Comparison of ENCODE assay signal across 13 cellular contexts in the genomic region with DNA sequence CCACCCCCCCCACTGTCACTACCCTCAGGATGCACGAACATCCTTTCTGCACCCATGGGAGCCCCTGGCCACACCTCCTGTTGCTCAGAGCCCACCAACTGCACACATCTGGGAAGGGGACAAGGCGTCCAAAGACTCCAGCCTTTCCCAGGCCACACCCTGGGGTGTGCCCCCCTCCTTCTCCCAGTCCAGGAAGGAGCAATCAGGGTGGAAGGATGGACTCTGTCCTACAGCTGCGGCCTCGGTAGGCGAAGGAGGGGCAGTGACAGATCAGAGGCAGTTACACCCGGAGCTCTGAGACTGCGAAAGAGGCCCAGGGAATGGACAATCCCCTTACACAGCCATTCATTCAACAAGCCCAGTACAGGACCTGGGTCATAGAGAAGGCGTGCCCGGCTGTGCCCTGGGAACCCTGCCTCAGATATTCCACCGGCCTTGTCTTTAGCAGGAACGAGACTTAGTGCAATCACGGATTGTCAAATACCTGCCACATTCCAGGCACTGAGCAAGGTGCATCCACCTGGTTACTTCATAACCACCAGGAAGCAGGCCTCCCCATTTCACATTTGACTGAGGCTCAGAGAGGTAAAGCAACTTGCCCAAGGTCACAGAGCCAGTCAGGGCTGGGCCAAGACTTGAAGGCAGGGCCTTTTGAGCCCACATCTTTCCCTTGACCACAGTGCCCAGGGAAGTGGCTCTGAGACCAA. TPM values are rescaled to one million over a fixed set of nuclear protein-coding genes. Genes with fewer than 3 reads are reported as not detected.
DNase-seq lines count a peak whose midpoint lies in the region; ATAC-seq and TF ChIP-seq lines count a peak whose summit lies in the region.
"Had no signal": no experiment of that assay in that cellular context is flagged by ENCODE, and none has a peak within 500 bp of the region (broad histone marks: within the 10 kb centered on the region; RNA-seq: fewer than 3 reads in every experiment).

No MANE protein-coding gene starts in this region.

- peaks cover 74 to 90% of the 10 kb centered on the region in 2 donors for H3K4me1 ChIP-seq in thyroid gland

- intact Hi-C loops in thyroid gland (cut with DNase I), result no loop called here

- ATAC-seq in esophagus mucosa (peak; percentile 19), HG02870 (IDR thresholded peaks at IDR 0.05; ENCODE audit: unreplicated experiment) (no peak), HG03442 (IDR thresholded peaks at IDR 0.05; ENCODE audit: unreplicated experiment) (no peak), HG03095 (IDR thresholded peaks at IDR 0.05; ENCODE audit: unreplicated experiment) (no peak)

- DNase-seq in HuH-7 (ENCODE audit: low spot score) (peak; percentile 82), mucosa of gallbladder (ENCODE audit: low spot score) (peak; percentile 76), thyroid gland (no peak), retina (no peak)
- DNase-seq: COR-L47, NCI-H446 treated with DMSO at 0.1 percent for 48 hours, occipital lobe had no signal

- H3K27ac ChIP-seq in thyroid gland, result peak overlapping the region; percentile 6 to 95 (median 83)

- no peaks in the 10 kb centered on the region for H3K9me3 ChIP-seq in thyroid gland

- TF ChIP-seq POLR2A in thyroid gland (IDR thresholded peaks at IDR 0.05), result no peak

- no peaks in the 10 kb centered on the region for H3K27me3 ChIP-seq in thyroid gland

- TF ChIP-seq CTCF in thyroid gland (IDR thresholded peaks at IDR 0.05), result no peak

- 58 to 85% methylated on average over 4 to 11 of the region's 12 CpGs for WGBS in thyroid gland, 2 donors

- no peaks in the 10 kb centered on the region for H3K36me3 ChIP-seq in thyroid gland

- H3K4me3 ChIP-seq in thyroid gland (replicated peaks in 1 of 3), result no peak overlapping the region

RNA-seq across cellular contexts. Expression of gene HSPG2, which starts 9.4 kb away (rescaled TPM):
- total RNA-seq in esophagus mucosa (91.0 TPM), mucosa of gallbladder (746 TPM), thyroid gland (100 to 1,000 TPM in 2 of 4 donors, 10 to 100 TPM in 2; 75.7 to 239 (median 96.8) TPM)

RNA-seq across cellular contexts. Expression of gene CELA3B, which starts 49.1 kb away (rescaled TPM):
- total RNA-seq in esophagus mucosa (not detected), mucosa of gallbladder (13.7 TPM), thyroid gland (not detected)
- total RNA-seq: activated T-helper 2 cell treated with anti-CD3 and anti-CD28 coated beads, Interferon-gamma antibody, Interleukin-2, Interleukin-4, amounts not matched to agents 10 μg/mL and 5 μg/mL and 100 μg/mL, durations not matched to agents 14 hours and 24 hours and 36 hours; cerebellum; occipital lobe had no signal

Comparison
In these comparisons a context has a peak if more than half of its experiments do, and no peak if none do; other contexts are left out.
1. DNase-seq: peak in HuH-7 (single experiment) and mucosa of gallbladder (single experiment); none in thyroid gland (0 of 2) and retina (single experiment).
2. RNA of gene CELA3B, which starts 49.1 kb away (total RNA-seq): 13.7 TPM in mucosa of gallbladder (single experiment); not detected in esophagus mucosa (single experiment) and not detected in thyroid gland; every median in the first group is over 10 times any median in the second.